ENCODE assay signal across 17 cellular contexts in the genomic region with DNA sequence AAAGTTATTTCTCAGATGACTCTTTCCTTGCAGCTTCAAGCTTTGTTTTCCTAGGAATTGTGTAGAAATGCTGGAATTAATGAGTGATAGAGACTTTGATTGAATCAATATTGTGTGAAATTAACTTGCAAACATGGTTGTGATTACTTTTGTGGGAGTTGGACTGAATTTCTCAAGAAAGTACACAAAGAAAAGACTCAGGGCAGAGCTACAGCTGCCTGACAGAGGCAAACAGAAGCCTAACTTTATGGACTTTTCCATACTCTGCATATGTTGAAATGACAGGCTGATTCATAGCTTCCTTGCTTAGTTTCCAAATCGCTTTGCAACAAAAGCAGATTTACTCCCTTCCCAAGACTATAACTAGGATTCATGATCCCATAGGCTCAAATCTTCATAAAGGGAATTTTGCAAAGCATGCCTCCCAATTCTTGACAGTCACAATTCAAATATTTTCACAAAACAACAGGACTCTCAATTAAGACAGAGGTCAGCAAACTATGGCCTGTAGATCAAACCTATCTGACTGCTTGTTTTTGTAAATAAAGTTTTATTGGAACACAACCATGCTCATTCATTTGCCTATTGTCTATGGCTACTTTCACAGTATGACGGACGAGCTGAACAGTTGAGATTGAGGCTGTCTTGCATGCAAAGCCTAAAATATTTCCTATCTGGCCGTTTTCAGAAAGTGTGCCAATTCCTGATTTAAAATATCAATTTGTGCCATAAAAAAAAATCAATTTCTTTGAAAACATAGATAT. TPM values are rescaled to one million over a fixed set of nuclear protein-coding genes. Genes with fewer than 3 reads are reported as not detected.
A peak's percentile ranks its signal among the peaks of the same experiment; 100 is the strongest.
DNase-seq lines count a peak whose midpoint lies in the region; ATAC-seq and TF ChIP-seq lines count a peak whose summit lies in the region.
"Had no signal": no experiment of that assay in that cellular context is flagged by ENCODE, and none has a peak within 500 bp of the region (broad histone marks: within the 10 kb centered on the region; RNA-seq: fewer than 3 reads in every experiment).

No MANE protein-coding gene starts in this region.

- no peaks in the 10 kb centered on the region for H3K9me3 ChIP-seq in RWPE2 (ENCODE audit: severe bottlenecking)

- CTCF ChIA-PET in activated CD8-positive, alpha-beta memory T cell treated with anti-CD3 and anti-CD28 coated beads, Interleukin-2, amount 10 ng/mL, durations not matched to agents 7 days and 5 days (lab: Charles Lee), result no interaction called here

- TF ChIP-seq CTCF in RWPE2 (IDR thresholded peaks at IDR 0.05; ENCODE audit: poor library complexity, severe bottlenecking), result no peak
- TF ChIP-seq CTCF in fibroblast of the aortic adventitia (IDR thresholded peaks at IDR 0.05; ENCODE audit: insufficient read depth, low read length), result no peak
- TF ChIP-seq CTCF in progenitor cell of endocrine pancreas (IDR thresholded peaks at IDR 0.05; ENCODE audit: unreplicated experiment), result no peak

- H3K27me3 ChIP-seq in RWPE2 (ENCODE audit: insufficient read depth, poor library complexity, severe bottlenecking), result no peaks in the 10 kb centered on the region

- ATAC-seq in RWPE2 (ENCODE audit: low read depth) (peak; percentile 78), HG02852 (IDR thresholded peaks at IDR 0.05; ENCODE audit: unreplicated experiment) (no peak), HG02840 (IDR thresholded peaks at IDR 0.05; ENCODE audit: low FRiP score, unreplicated experiment) (no peak)
- no peak for ATAC-seq in activated CD8-positive, alpha-beta memory T cell treated with anti-CD3 and anti-CD28 coated beads, Interleukin-2, amount 10 ng/mL, durations not matched to agents 7 days and 5 days
- ATAC-seq: CD8-positive, alpha-beta T cell; esophagus mucosa; naive thymus-derived CD8-positive, alpha-beta T cell had no signal

- H3K9me3 Mint-ChIP-seq in progenitor cell of endocrine pancreas (ENCODE audit: low read depth), result no peaks in the 10 kb centered on the region
- H3K9me3 Mint-ChIP-seq in activated CD8-positive, alpha-beta memory T cell treated with anti-CD3 and anti-CD28 coated beads, Interleukin-2, amount 10 ng/mL, durations not matched to agents 7 days and 5 days (ENCODE audit: low read depth), result no peaks in the 10 kb centered on the region
- H3K9me3 Mint-ChIP-seq: CD8-positive, alpha-beta T cell; central memory CD8-positive, alpha-beta T cell; H9; stimulated activated naive CD8-positive, alpha-beta T cell treated with anti-CD3 and anti-CD28 coated beads, Interleukin-15, Interleukin-2, amounts not matched to agents 100 ng/mL and 50 ng/mL, for 24 hours had no signal

- peaks cover 48% of the 10 kb centered on the region for H3K4me1 Mint-ChIP-seq in progenitor cell of endocrine pancreas (ENCODE audit: low read depth)
- no peaks in the 10 kb centered on the region for H3K4me1 Mint-ChIP-seq in activated CD8-positive, alpha-beta memory T cell treated with anti-CD3 and anti-CD28 coated beads, Interleukin-2, amount 10 ng/mL, durations not matched to agents 7 days and 5 days
- H3K4me1 Mint-ChIP-seq: central memory CD8-positive, alpha-beta T cell had no signal

- peaks cover 11% of the 10 kb centered on the region for H3K4me1 ChIP-seq in RWPE2 (ENCODE audit: insufficient read depth, poor library complexity, severe bottlenecking)

- peak overlapping the region; percentile 78 for H3K27ac Mint-ChIP-seq in progenitor cell of endocrine pancreas
- H3K27ac Mint-ChIP-seq in activated CD8-positive, alpha-beta memory T cell treated with anti-CD3 and anti-CD28 coated beads, Interleukin-2, amount 10 ng/mL, durations not matched to agents 7 days and 5 days, result no peak overlapping the region
- H3K27ac Mint-ChIP-seq: CD8-positive, alpha-beta T cell; H9; naive thymus-derived CD8-positive, alpha-beta T cell; stimulated activated naive CD8-positive, alpha-beta T cell treated with anti-CD3 and anti-CD28 coated beads, Interleukin-15, Interleukin-2, amounts not matched to agents 100 ng/mL and 50 ng/mL, for 24 hours had no signal

- no peaks in the 10 kb centered on the region for H3K27me3 Mint-ChIP-seq in progenitor cell of endocrine pancreas
- peaks cover 7% of the 10 kb centered on the region for H3K27me3 Mint-ChIP-seq in activated CD8-positive, alpha-beta memory T cell treated with anti-CD3 and anti-CD28 coated beads, Interleukin-2, amount 10 ng/mL, durations not matched to agents 7 days and 5 days

- H3K4me3 ChIP-seq in RWPE2 (ENCODE audit: severe bottlenecking), result no peak overlapping the region
- no peak overlapping the region for H3K4me3 ChIP-seq in fibroblast of the aortic adventitia (ENCODE audit: low read depth, low read length)

- H3K4me3 Mint-ChIP-seq in progenitor cell of endocrine pancreas (ENCODE audit: low read depth), result no peak overlapping the region
- H3K4me3 Mint-ChIP-seq in activated CD8-positive, alpha-beta memory T cell treated with anti-CD3 and anti-CD28 coated beads, Interleukin-2, amount 10 ng/mL, durations not matched to agents 7 days and 5 days, result no peak overlapping the region
- H3K4me3 Mint-ChIP-seq: CD8-positive, alpha-beta T cell; central memory CD8-positive, alpha-beta T cell; H9; naive thymus-derived CD8-positive, alpha-beta T cell; stimulated activated naive CD8-positive, alpha-beta T cell treated with anti-CD3 and anti-CD28 coated beads, Interleukin-15, Interleukin-2, amounts not matched to agents 100 ng/mL and 50 ng/mL, for 24 hours had no signal

- DNase-seq in GM04504 (ENCODE audit: low read depth) (peak; percentile 69), RWPE2 (ENCODE audit: low spot score) (no peak), fibroblast of the aortic adventitia (ENCODE audit: low read depth) (peak; percentile 70), progenitor cell of endocrine pancreas (ENCODE audit: low spot score, unreplicated experiment) (no peak)
- DNase-seq in effector CD4-positive, alpha-beta T cell, result no peak
- no peak for DNase-seq in activated CD8-positive, alpha-beta memory T cell treated with anti-CD3 and anti-CD28 coated beads, Interleukin-2, amount 10 ng/mL, durations not matched to agents 7 days and 5 days
- DNase-seq: activated naive CD4-positive, alpha-beta T cell treated with anti-CD3 and anti-CD28 coated beads, Interleukin-2, amount 50 U/mL, for 16 hours; CD8-positive, alpha-beta T cell; H9; MV-4-11; naive thymus-derived CD8-positive, alpha-beta T cell; retina had no signal

- H3K27ac ChIP-seq in RWPE2 (ENCODE audit: poor library complexity, severe bottlenecking), result peak overlapping the region; percentile 38

- peaks cover 15% of the 10 kb centered on the region for H3K36me3 Mint-ChIP-seq in progenitor cell of endocrine pancreas (ENCODE audit: insufficient read depth)
- H3K36me3 Mint-ChIP-seq in activated CD8-positive, alpha-beta memory T cell treated with anti-CD3 and anti-CD28 coated beads, Interleukin-2, amount 10 ng/mL, durations not matched to agents 7 days and 5 days, result no peaks in the 10 kb centered on the region
- H3K36me3 Mint-ChIP-seq: CD8-positive, alpha-beta T cell had no signal

- peaks cover 72% of the 10 kb centered on the region for H3K36me3 ChIP-seq in RWPE2 (ENCODE audit: low read depth)

RNA-seq across cellular contexts. Expression of gene NRP1, which starts 27.5 kb away (rescaled TPM):
- total RNA-seq in fibroblast of the aortic adventitia (ENCODE audit: low replicate concordance) (174 and 455 TPM in 2 replicates), progenitor cell of endocrine pancreas (33.4 and 37.0 TPM in 2 replicates)
- total RNA-seq in activated CD8-positive, alpha-beta memory T cell treated with anti-CD3 and anti-CD28 coated beads, Interleukin-2, amount 10 ng/mL, durations not matched to agents 7 days and 5 days, result 1 to 10 TPM in 1 of 2 experiments, under 1 TPM in 1; 0.55 to 2.0 TPM
- total RNA-seq: CD8-positive, alpha-beta T cell had no signal

Comparison
In these comparisons a context has a peak if more than half of its experiments do, and no peak if none do; other contexts are left out.
1. DNase-seq: peak in GM04504 (single experiment) and fibroblast of the aortic adventitia (single experiment); none in RWPE2 (single experiment), progenitor cell of endocrine pancreas (single experiment), effector CD4-positive, alpha-beta T cell (single experiment) and activated CD8-positive, alpha-beta memory T cell treated with anti-CD3 and anti-CD28 coated beads, Interleukin-2, amount 10 ng/mL, durations not matched to agents 7 days and 5 days (single experiment).